1 cellular context compared by ENCODE assay signal in genomic region chr21:37257526-37257966, GRCh38.
A peak's percentile ranks its signal among the peaks of the same experiment; 100 is the strongest.
TF ChIP-seq lines count a peak whose summit lies in the region.

No MANE protein-coding gene starts in this region.

TF ChIP-seq in HepG2, 621 proteins besides CTCF, POLR2A, EP300 and RAD21 (continued from another document):
- TF ChIP-seq ZNF766 (CRISPR knock-in tag; IDR thresholded peaks at IDR 0.05; ENCODE audit: borderline replicate concordance), result no peak
- TF ChIP-seq HES4 (CRISPR knock-in tag; IDR thresholded peaks at IDR 0.05; ENCODE audit: borderline replicate concordance), result no peak; the same call in 1 of the 2 replicates
- no peak; the same call in 1 of the 2 replicates for TF ChIP-seq DMAP1 (CRISPR knock-in tag; IDR thresholded peaks at IDR 0.05)
- TF ChIP-seq ZNF232 (CRISPR knock-in tag; IDR thresholded peaks at IDR 0.05; ENCODE audit: borderline replicate concordance), result no peak
- TF ChIP-seq, protein P1, sequence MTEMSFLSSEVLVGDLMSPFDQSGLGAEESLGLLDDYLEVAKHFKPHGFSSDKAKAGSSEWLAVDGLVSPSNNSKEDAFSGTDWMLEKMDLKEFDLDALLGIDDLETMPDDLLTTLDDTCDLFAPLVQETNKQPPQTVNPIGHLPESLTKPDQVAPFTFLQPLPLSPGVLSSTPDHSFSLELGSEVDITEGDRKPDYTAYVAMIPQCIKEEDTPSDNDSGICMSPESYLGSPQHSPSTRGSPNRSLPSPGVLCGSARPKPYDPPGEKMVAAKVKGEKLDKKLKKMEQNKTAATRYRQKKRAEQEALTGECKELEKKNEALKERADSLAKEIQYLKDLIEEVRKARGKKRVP (CRISPR knock-in tag; IDR thresholded peaks at IDR 0.05), result no peak
- no peak for TF ChIP-seq NFE2L1 (CRISPR knock-in tag; IDR thresholded peaks at IDR 0.05; ENCODE audit: borderline replicate concordance)
- TF ChIP-seq E2F2 (CRISPR knock-in tag; IDR thresholded peaks at IDR 0.05; ENCODE audit: borderline replicate concordance), result no peak
- no peak for TF ChIP-seq ZNF704 (CRISPR knock-in tag; IDR thresholded peaks at IDR 0.05; ENCODE audit: borderline replicate concordance)
- no peak for TF ChIP-seq RCOR2 (CRISPR knock-in tag; IDR thresholded peaks at IDR 0.05)
- TF ChIP-seq CHD4 (IDR thresholded peaks at IDR 0.05; ENCODE audit: borderline replicate concordance, low read length), result no peak
- TF ChIP-seq, protein P2, sequence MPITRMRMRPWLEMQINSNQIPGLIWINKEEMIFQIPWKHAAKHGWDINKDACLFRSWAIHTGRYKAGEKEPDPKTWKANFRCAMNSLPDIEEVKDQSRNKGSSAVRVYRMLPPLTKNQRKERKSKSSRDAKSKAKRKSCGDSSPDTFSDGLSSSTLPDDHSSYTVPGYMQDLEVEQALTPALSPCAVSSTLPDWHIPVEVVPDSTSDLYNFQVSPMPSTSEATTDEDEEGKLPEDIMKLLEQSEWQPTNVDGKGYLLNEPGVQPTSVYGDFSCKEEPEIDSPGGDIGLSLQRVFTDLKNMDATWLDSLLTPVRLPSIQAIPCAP (CRISPR knock-in tag; IDR thresholded peaks at IDR 0.05; ENCODE audit: low read depth), result no peak
- TF ChIP-seq, protein P3, sequence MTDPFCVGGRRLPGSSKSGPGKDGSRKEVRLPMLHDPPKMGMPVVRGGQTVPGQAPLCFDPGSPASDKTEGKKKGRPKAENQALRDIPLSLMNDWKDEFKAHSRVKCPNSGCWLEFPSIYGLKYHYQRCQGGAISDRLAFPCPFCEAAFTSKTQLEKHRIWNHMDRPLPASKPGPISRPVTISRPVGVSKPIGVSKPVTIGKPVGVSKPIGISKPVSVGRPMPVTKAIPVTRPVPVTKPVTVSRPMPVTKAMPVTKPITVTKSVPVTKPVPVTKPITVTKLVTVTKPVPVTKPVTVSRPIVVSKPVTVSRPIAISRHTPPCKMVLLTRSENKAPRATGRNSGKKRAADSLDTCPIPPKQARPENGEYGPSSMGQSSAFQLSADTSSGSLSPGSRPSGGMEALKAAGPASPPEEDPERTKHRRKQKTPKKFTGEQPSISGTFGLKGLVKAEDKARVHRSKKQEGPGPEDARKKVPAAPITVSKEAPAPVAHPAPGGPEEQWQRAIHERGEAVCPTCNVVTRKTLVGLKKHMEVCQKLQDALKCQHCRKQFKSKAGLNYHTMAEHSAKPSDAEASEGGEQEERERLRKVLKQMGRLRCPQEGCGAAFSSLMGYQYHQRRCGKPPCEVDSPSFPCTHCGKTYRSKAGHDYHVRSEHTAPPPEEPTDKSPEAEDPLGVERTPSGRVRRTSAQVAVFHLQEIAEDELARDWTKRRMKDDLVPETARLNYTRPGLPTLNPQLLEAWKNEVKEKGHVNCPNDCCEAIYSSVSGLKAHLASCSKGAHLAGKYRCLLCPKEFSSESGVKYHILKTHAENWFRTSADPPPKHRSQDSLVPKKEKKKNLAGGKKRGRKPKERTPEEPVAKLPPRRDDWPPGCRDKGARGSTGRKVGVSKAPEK (CRISPR knock-in tag; IDR thresholded peaks at IDR 0.05; ENCODE audit: borderline replicate concordance), result no peak
- TF ChIP-seq, protein P4, sequence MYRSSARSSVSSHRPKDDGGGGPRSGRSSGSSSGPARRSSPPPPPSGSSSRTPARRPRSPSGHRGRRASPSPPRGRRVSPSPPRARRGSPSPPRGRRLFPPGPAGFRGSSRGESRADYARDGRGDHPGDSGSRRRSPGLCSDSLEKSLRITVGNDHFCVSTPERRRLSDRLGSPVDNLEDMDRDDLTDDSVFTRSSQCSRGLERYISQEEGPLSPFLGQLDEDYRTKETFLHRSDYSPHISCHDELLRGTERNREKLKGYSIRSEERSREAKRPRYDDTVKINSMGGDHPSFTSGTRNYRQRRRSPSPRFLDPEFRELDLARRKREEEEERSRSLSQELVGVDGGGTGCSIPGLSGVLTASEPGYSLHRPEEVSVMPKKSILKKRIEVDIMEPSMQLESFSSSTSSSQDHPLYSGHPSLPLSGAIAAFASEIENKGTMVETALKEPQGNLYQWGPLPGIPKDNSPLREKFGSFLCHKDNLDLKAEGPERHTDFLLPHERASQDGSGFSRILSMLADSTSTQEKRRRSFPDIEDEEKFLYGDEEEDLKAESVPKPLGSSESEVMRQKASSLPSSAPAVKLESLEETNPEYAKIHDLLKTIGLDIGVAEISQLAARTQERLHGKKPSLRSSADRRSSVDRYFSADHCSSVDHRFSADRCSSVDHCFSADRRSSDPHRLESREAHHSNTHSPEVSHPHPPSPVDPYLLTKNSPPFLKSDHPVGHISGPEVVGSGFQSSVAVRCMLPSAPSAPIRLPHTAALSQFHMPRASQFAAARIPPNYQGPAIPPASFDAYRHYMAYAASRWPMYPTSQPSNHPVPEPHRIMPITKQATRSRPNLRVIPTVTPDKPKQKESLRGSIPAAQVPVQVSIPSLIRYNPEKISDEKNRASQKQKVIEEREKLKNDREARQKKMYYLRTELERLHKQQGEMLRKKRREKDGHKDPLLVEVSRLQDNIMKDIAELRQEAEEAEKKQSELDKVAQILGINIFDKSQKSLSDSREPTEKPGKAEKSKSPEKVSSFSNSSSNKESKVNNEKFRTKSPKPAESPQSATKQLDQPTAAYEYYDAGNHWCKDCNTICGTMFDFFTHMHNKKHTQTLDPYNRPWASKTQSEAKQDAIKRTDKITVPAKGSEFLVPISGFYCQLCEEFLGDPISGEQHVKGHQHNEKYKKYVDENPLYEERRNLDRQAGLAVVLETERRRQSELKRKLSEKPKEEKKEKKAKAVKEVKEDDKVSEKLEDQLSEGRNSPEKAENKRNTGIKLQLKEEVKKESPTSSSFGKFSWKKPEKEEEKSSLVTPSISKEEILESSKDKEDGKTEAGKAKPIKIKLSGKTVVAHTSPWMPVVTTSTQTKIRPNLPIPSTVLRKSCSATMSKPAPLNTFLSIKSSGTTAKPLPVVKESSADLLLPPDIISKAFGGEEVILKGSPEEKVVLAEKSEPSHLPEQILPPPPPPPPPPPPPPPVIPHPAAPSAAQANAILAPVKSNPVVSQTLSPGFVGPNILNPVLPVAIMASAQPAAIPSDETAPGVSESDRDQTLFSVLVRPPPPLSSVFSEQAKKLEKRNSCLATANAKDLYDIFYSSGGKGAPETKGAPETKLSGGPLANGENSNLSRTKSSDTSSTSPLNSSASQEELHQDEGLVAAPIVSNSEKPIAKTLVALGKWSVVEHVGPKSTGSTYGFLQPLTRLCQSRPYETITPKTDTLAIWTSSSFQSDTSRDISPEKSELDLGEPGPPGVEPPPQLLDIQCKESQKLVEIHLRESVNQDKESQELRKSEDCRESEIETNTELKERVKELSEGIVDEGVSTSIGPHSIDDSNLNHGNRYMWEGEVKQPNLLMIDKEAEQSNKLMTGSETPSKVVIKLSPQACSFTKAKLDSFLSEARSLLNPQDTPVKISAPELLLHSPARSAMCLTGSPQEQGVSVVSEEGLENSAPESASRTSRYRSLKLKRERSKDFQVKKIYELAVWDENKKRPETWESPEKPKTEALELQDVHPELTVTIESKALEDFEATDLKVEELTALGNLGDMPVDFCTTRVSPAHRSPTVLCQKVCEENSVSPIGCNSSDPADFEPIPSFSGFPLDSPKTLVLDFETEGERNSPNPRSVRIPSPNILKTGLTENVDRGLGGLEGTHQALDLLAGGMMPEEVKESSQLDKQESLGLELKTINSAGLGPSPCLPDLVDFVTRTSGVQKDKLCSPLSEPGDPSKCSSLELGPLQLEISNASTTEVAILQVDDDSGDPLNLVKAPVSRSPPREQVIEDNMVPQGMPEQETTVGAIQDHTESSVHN (CRISPR knock-in tag; IDR thresholded peaks at IDR 0.05), result no peak; the same call in 1 of the 2 replicates
- 0 out of 2 replicates have a peak, but pooled peaks have one; percentile 42 for TF ChIP-seq PCBP1 (IDR thresholded peaks at IDR 0.05; ENCODE audit: borderline replicate concordance, low read depth, low read length)
- TF ChIP-seq NR2F1 (CRISPR knock-in tag; IDR thresholded peaks at IDR 0.05), result no peak
- no peak for TF ChIP-seq SMARCE1 (IDR thresholded peaks at IDR 0.05; ENCODE audit: borderline replicate concordance)
- TF ChIP-seq ZNF768 (CRISPR knock-in tag; IDR thresholded peaks at IDR 0.05), result peak; percentile 40; the same call in 1 of the 2 replicates
- no peak; a peak in 1 of 4 replicates for TF ChIP-seq HMGXB4 (CRISPR knock-in tag; IDR thresholded peaks at IDR 0.05; ENCODE audit: borderline replicate concordance in 1 of 2, low read depth in 1 of 2)
- no peak for TF ChIP-seq FOXJ3 (CRISPR knock-in tag; IDR thresholded peaks at IDR 0.05; ENCODE audit: borderline replicate concordance)
- TF ChIP-seq MXD3 (CRISPR knock-in tag; IDR thresholded peaks at IDR 0.05), result no peak
